8 cellular contexts compared by ENCODE assay signal in the genomic region with DNA sequence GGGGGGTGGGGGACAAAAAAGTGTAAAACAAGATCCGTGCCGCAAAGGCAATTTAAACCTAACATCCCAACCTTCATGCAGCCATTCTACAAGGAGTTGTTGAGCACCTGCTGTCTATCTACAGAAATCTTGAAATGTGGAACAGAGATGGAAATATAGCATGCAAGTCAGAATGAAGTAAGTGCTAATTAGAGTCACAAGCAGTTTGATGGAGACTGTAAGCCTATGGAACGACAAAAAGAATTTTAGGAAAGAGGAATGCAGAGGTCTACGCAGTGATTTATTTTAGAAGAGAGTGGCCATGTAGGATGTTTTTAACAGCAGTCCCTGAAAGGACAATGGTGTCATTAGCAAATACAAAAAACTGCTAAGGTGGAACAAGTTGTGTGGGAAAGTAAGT. TPM values are rescaled to one million over a fixed set of nuclear protein-coding genes. Genes with fewer than 3 reads are reported as not detected.
DNase-seq lines count a peak whose midpoint lies in the region; ATAC-seq and TF ChIP-seq lines count a peak whose summit lies in the region.

No MANE protein-coding gene starts in this region.

- POLR2A ChIA-PET in CD8-positive, alpha-beta T cell (lab: Charles Lee), result interaction anchor here (1.0 to 1.4 kb wide), 3 partner anchors 9 to 1499 kb away, joined by 3 to 4 read pairs (median 4); a partner anchor contains a TSS

- ATAC-seq in CD8-positive, alpha-beta T cell, result no peak

- H3K4me3 ChIP-seq in CD8-positive, alpha-beta T cell (ENCODE audit: low read depth, low read length), result peak overlapping the region; percentile 91
- H3K4me3 ChIP-seq in Loucy (ENCODE audit: low read length, poor library complexity, severe bottlenecking), result peak overlapping the region; percentile 83
- H3K4me3 ChIP-seq in effector memory CD4-positive, alpha-beta T cell (ENCODE audit: insufficient read depth, low read depth, low read length, poor library complexity, severe bottlenecking), result peak overlapping the region; percentile 66
- H3K4me3 ChIP-seq in neuron (ENCODE audit: low read length), result peak overlapping the region; percentile 63

- CTCF ChIA-PET in CD8-positive, alpha-beta T cell (lab: Charles Lee), result interaction anchor here (1.1 kb wide), 1 partner anchor 14 kb away, joined by 3 read pairs; no protein-coding TSS in a partner anchor

- peaks cover 15% of the 10 kb centered on the region for H3K4me1 ChIP-seq in CD8-positive, alpha-beta T cell (ENCODE audit: insufficient read depth, low read length)
- H3K4me1 ChIP-seq in Loucy (ENCODE audit: insufficient read depth, low read length, poor library complexity, severe bottlenecking), result peaks cover 26% of the 10 kb centered on the region
- H3K4me1 ChIP-seq in effector memory CD4-positive, alpha-beta T cell (ENCODE audit: control insufficient read depth, insufficient read depth, low read length, poor library complexity, severe bottlenecking), result no peaks in the 10 kb centered on the region
- H3K4me1 ChIP-seq in neuron (ENCODE audit: insufficient read depth, low read length), result peaks cover 27% of the 10 kb centered on the region

- H3K4me3 Mint-ChIP-seq in CD8-positive, alpha-beta T cell, result peak overlapping the region; percentile 94

- peaks cover 24% of the 10 kb centered on the region for H3K4me1 Mint-ChIP-seq in CD8-positive, alpha-beta T cell (ENCODE audit: low read depth)

- no peaks in the 10 kb centered on the region for H3K27me3 ChIP-seq in CD8-positive, alpha-beta T cell (ENCODE audit: insufficient read depth, low read length)
- H3K27me3 ChIP-seq in Loucy (ENCODE audit: insufficient read depth, low read length, poor library complexity, severe bottlenecking) (no peaks in the 10 kb centered on the region), neuron (ENCODE audit: insufficient read depth, low read length) (no peaks in the 10 kb centered on the region)
- peaks cover 4% of the 10 kb centered on the region for H3K27me3 ChIP-seq in effector memory CD4-positive, alpha-beta T cell (replicated peaks; ENCODE audit: control insufficient read depth, insufficient read depth, low read length, poor library complexity, severe bottlenecking)

- H3K4me2 ChIP-seq in Loucy (ENCODE audit: low read depth, low read length, poor library complexity, severe bottlenecking), result peak overlapping the region; percentile 90

- no peaks in the 10 kb centered on the region for H3F3A ChIP-seq in Loucy (ENCODE audit: low read depth)

- no peaks in the 10 kb centered on the region for H3K9me2 ChIP-seq in Loucy (replicated peaks; ENCODE audit: low read depth, low read length)

- H3K79me2 ChIP-seq in Loucy (ENCODE audit: insufficient read depth, low read length), result peaks cover 15% of the 10 kb centered on the region; the same call in 1 of the 2 replicates

- H3K27ac Mint-ChIP-seq in CD8-positive, alpha-beta T cell, result peak overlapping the region; percentile 73

- no peak overlapping the region for H3K27ac ChIP-seq in CD8-positive, alpha-beta T cell (ENCODE audit: low read depth, low read length)
- H3K27ac ChIP-seq in effector memory CD4-positive, alpha-beta T cell (ENCODE audit: insufficient read depth, low read length, poor library complexity, severe bottlenecking), result no peak overlapping the region

- no peaks in the 10 kb centered on the region for H3K36me3 ChIP-seq in CD8-positive, alpha-beta T cell (ENCODE audit: insufficient read depth, low read length)
- H3K36me3 ChIP-seq in Loucy (ENCODE audit: insufficient read depth, low read length) (no peaks in the 10 kb centered on the region), neuron (ENCODE audit: insufficient read depth, low read length) (no peaks in the 10 kb centered on the region)
- no peaks in the 10 kb centered on the region for H3K36me3 ChIP-seq in effector memory CD4-positive, alpha-beta T cell (ENCODE audit: control insufficient read depth, insufficient read depth, low read length)

- H2AFZ ChIP-seq in Loucy (ENCODE audit: low read length) (peak overlapping the region; percentile 96), neuron (ENCODE audit: low read depth, low read length) (peak overlapping the region; percentile 58)

- H3K27me3 Mint-ChIP-seq in CD8-positive, alpha-beta T cell (ENCODE audit: low read depth), result peaks cover 11% of the 10 kb centered on the region

- no peak for TF ChIP-seq CTCF in CD8-positive, alpha-beta T cell (IDR thresholded peaks at IDR 0.05)
- no peak for TF ChIP-seq CTCF in Loucy (conservative IDR thresholded peaks at IDR 0.05; ENCODE audit: low read length)

- no peaks in the 10 kb centered on the region for H3K9me3 ChIP-seq in CD8-positive, alpha-beta T cell (ENCODE audit: low read length)
- H3K9me3 ChIP-seq in Loucy (ENCODE audit: insufficient read depth, low read depth, low read length), result no peaks in the 10 kb centered on the region
- no peaks in the 10 kb centered on the region for H3K9me3 ChIP-seq in effector memory CD4-positive, alpha-beta T cell (ENCODE audit: control insufficient read depth, low read length)
- H3K9me3 ChIP-seq in neuron (ENCODE audit: low read length), result peaks cover 1% of the 10 kb centered on the region

- H3K9me3 Mint-ChIP-seq in CD8-positive, alpha-beta T cell, result no peaks in the 10 kb centered on the region

- H4K20me1 ChIP-seq in Loucy (ENCODE audit: insufficient read depth, low read length, poor library complexity, severe bottlenecking), result peaks cover 7% of the 10 kb centered on the region

- intact Hi-C loops in CD8-positive, alpha-beta T cell (cut with DNase I, micrococcal nuclease), result loop anchor here (2.0 to 10.0 kb wide), 6 partner anchors 310 to 1498 kb away; a partner anchor contains a TSS

- no peak for DNase-seq in CD8-positive, alpha-beta T cell
- no peak for DNase-seq in effector memory CD4-positive, alpha-beta T cell
- DNase-seq in HPDE6-E6E7 (ENCODE audit: extremely low spot score) (no peak), NCI-H774 (lab: John Stamatoyannopoulos, UW) (no peak)
- DNase-seq in NK-92 treated with Interleukin-12 subunit alpha and Interleukin-12 subunit beta, amount 100 ng/mL, for 24 hours (lab: John Stamatoyannopoulos, UW), result no peak
- no peak for DNase-seq in central memory CD4-positive, alpha-beta T cell

- peaks cover 6% of the 10 kb centered on the region for H3K36me3 Mint-ChIP-seq in CD8-positive, alpha-beta T cell

- H3K9ac ChIP-seq in Loucy (ENCODE audit: low read depth, low read length, poor library complexity, severe bottlenecking), result peak overlapping the region; percentile 75

RNA-seq across cellular contexts. Expression of a gene that starts 0.8 kb away (rescaled TPM):
- 1 to 10 TPM; 1.6 to 1.8 TPM for total RNA-seq in CD8-positive, alpha-beta T cell
